ENCODE assay signal across 28 cellular contexts in genomic region chr4:169412046-169412445, GRCh38.
A peak's percentile ranks its signal among the peaks of the same experiment; 100 is the strongest.
DNase-seq lines count a peak whose midpoint lies in the region; ATAC-seq and TF ChIP-seq lines count a peak whose summit lies in the region.
"Had no signal": no experiment of that assay in that cellular context is flagged by ENCODE, and none has a peak within 500 bp of the region (broad histone marks: within the 10 kb centered on the region; RNA-seq: fewer than 3 reads in every experiment).

No MANE protein-coding gene starts in this region.

- no peaks in the 10 kb centered on the region for H3K9me3 Mint-ChIP-seq in activated T-helper 2 cell treated with anti-CD3 and anti-CD28 coated beads, Interferon-gamma antibody, Interleukin-2, Interleukin-4, amounts not matched to agents 10 μg/mL and 5 μg/mL and 100 μg/mL, durations not matched to agents 14 hours and 24 hours and 36 hours
- H3K9me3 Mint-ChIP-seq in natural killer cell, result no peaks in the 10 kb centered on the region
- H3K9me3 Mint-ChIP-seq: activated T-cell treated with anti-CD3 and anti-CD28 coated beads, Interleukin-2, amount 50 U/mL, for 24 hours; CD8-positive, alpha-beta memory T cell had no signal

- ATAC-seq in natural killer cell (no peak), HG02610 (IDR thresholded peaks at IDR 0.05; ENCODE audit: unreplicated experiment) (no peak)
- ATAC-seq: activated CD4-positive, CD25-positive, alpha-beta regulatory T cell treated with anti-CD3 and anti-CD28 coated beads, Interleukin-2, amount 50 U/mL, for 24 hours; gastrocnemius medialis; lower lobe of right lung had no signal

- TF ChIP-seq CTCF in natural killer cell (IDR thresholded peaks at IDR 0.05), result no peak
- no peak for TF ChIP-seq CTCF in lower leg skin (IDR thresholded peaks at IDR 0.05)

- peaks cover 11% of the 10 kb centered on the region for H3K36me3 Mint-ChIP-seq in activated T-helper 2 cell treated with anti-CD3 and anti-CD28 coated beads, Interferon-gamma antibody, Interleukin-2, Interleukin-4, amounts not matched to agents 10 μg/mL and 5 μg/mL and 100 μg/mL, durations not matched to agents 14 hours and 24 hours and 36 hours (ENCODE audit: low read depth)
- no peaks in the 10 kb centered on the region for H3K36me3 Mint-ChIP-seq in natural killer cell

- TF ChIP-seq POLR2A in lower leg skin (IDR thresholded peaks at IDR 0.05), result no peak

- H3K27me3 Mint-ChIP-seq in activated T-helper 2 cell treated with anti-CD3 and anti-CD28 coated beads, Interferon-gamma antibody, Interleukin-2, Interleukin-4, amounts not matched to agents 10 μg/mL and 5 μg/mL and 100 μg/mL, durations not matched to agents 14 hours and 24 hours and 36 hours (ENCODE audit: low read depth), result no peaks in the 10 kb centered on the region
- no peaks in the 10 kb centered on the region for H3K27me3 Mint-ChIP-seq in natural killer cell (ENCODE audit: low read depth in 2 of 2)
- H3K27me3 Mint-ChIP-seq: activated T-cell treated with anti-CD3 and anti-CD28 coated beads, Interleukin-2, amount 50 U/mL, for 24 hours; CD8-positive, alpha-beta memory T cell had no signal

- H3K4me1 Mint-ChIP-seq in activated T-helper 2 cell treated with anti-CD3 and anti-CD28 coated beads, Interferon-gamma antibody, Interleukin-2, Interleukin-4, amounts not matched to agents 10 μg/mL and 5 μg/mL and 100 μg/mL, durations not matched to agents 14 hours and 24 hours and 36 hours (ENCODE audit: low read depth), result peaks cover 38% of the 10 kb centered on the region
- H3K4me1 Mint-ChIP-seq in natural killer cell, result peaks cover 12 to 16% of the 10 kb centered on the region in 2 donors

- intact Hi-C loops in activated T-helper 2 cell treated with anti-CD3 and anti-CD28 coated beads, Interferon-gamma antibody, Interleukin-2, Interleukin-4, amounts not matched to agents 10 μg/mL and 5 μg/mL and 100 μg/mL, durations not matched to agents 14 hours and 24 hours and 36 hours (cut with micrococcal nuclease), result loop anchor here (5.0 to 10.0 kb wide), 3 partner anchors 73 to 550 kb away; partner anchors contain the start of gene NEK1
- intact Hi-C loops in natural killer cell (cut with micrococcal nuclease), result no loop called here
- intact Hi-C loops in posterior vena cava (cut with DNase I), result no loop called here
- intact Hi-C loops in lower leg skin (cut with DNase I; ENCODE audit: low total_unique reads), result no loop called here

- DNase-seq in NCI-H748 (lab: John Stamatoyannopoulos, UW; ENCODE audit: unreplicated experiment) (peak; percentile 1), NCI-H748 treated with DMSO at 0.1 percent for 48 hours (lab: John Stamatoyannopoulos, UW) (no peak), HT-29 (ENCODE audit: low spot score) (peak; percentile 48), natural killer cell (no peak), posterior vena cava (ENCODE audit: low spot score) (no peak), lower leg skin (ENCODE audit: low spot score in 2 of 2) (no peak)
- no peak for DNase-seq in activated T-helper 2 cell treated with anti-CD3 and anti-CD28 coated beads, Interferon-gamma antibody, Interleukin-2, Interleukin-4, amounts not matched to agents 10 μg/mL and 5 μg/mL and 100 μg/mL, durations not matched to agents 14 hours and 24 hours and 36 hours (ENCODE audit: low spot score)
- DNase-seq: 8988T; activated CD8-positive, alpha-beta memory T cell treated with anti-CD3 and anti-CD28 coated beads for 24 hours; activated naive CD4-positive, alpha-beta T cell treated with Interleukin-2 at 50 U/mL for 16 hours; activated T-cell treated with anti-CD3 and anti-CD28 coated beads, Interleukin-2, amount 50 U/mL, for 24 hours; amygdala; colonic mucosa; DMS153; effector memory CD4-positive, alpha-beta T cell; gastrocnemius medialis; lower lobe of right lung; NCI-H1694 treated with DMSO at 0.1 percent for 48 hours; NCI-H82; SHP77 treated with DMSO at 0.1 percent for 48 hours; SW 1271; upper lobe of left lung had no signal

- H3K4me3 Mint-ChIP-seq in activated T-helper 2 cell treated with anti-CD3 and anti-CD28 coated beads, Interferon-gamma antibody, Interleukin-2, Interleukin-4, amounts not matched to agents 10 μg/mL and 5 μg/mL and 100 μg/mL, durations not matched to agents 14 hours and 24 hours and 36 hours (ENCODE audit: low read depth), result peak overlapping the region; percentile 5
- H3K4me3 Mint-ChIP-seq in natural killer cell, result no peak overlapping the region
- H3K4me3 Mint-ChIP-seq: activated T-cell treated with anti-CD3 and anti-CD28 coated beads, Interleukin-2, amount 50 U/mL, for 24 hours had no signal

- no peak overlapping the region for H3K4me3 ChIP-seq in lower leg skin (ENCODE audit: low read depth, poor library complexity, severe bottlenecking)
- H3K4me3 ChIP-seq: colonic mucosa, esophagus muscularis mucosa, gastrocnemius medialis, HAP-1, lower lobe of right lung, prostate gland, upper lobe of left lung had no signal

- no peak overlapping the region for H3K27ac Mint-ChIP-seq in activated T-helper 2 cell treated with anti-CD3 and anti-CD28 coated beads, Interferon-gamma antibody, Interleukin-2, Interleukin-4, amounts not matched to agents 10 μg/mL and 5 μg/mL and 100 μg/mL, durations not matched to agents 14 hours and 24 hours and 36 hours
- H3K27ac Mint-ChIP-seq in natural killer cell, result peak overlapping the region; percentile 41 to 53

Comparison
In these comparisons a context has a peak if more than half of its experiments do, and no peak if none do; other contexts are left out.
1. DNase-seq: peak in NCI-H748 (single experiment) and HT-29 (single experiment); none in NCI-H748 treated with DMSO at 0.1 percent for 48 hours (single experiment), activated T-helper 2 cell treated with anti-CD3 and anti-CD28 coated beads, Interferon-gamma antibody, Interleukin-2, Interleukin-4, amounts not matched to agents 10 μg/mL and 5 μg/mL and 100 μg/mL, durations not matched to agents 14 hours and 24 hours and 36 hours (single experiment), natural killer cell (single experiment), posterior vena cava (single experiment) and lower leg skin (0 of 2).